ENCODE assay signal across 8 cellular contexts in genomic region chr6:31580807-31581437, GRCh38. TPM values are rescaled to one million over a fixed set of nuclear protein-coding genes. Genes with fewer than 3 reads are reported as not detected.
DNase-seq lines count a peak whose midpoint lies in the region; ATAC-seq, FAIRE-seq and TF ChIP-seq lines count a peak whose summit lies in the region.

No MANE protein-coding gene starts in this region.

- peak; percentile 85 for DNase-seq in EH (ENCODE audit: low read depth)
- peak; percentile 59 for DNase-seq in H54 (ENCODE audit: insufficient read length, low spot score)
- peak; percentile 93 for DNase-seq in NB4 (ENCODE audit: low read depth)
- peak; percentile 81 for DNase-seq in T follicular helper cell (ENCODE audit: low read depth)
- DNase-seq in amniotic stem cell (lab: John Stamatoyannopoulos, UW) = peak; percentile 43
- peak; percentile 89 to 97 (median 97) for DNase-seq in right cardiac atrium
- DNase-seq in putamen (ENCODE audit: low spot score) = peak; percentile 69
- peak; percentile 85 to 88 for DNase-seq in uterus

- intact Hi-C loops in right cardiac atrium (cut with DNase I) = loop anchor here in 2 of 4 donors (5.0 kb wide), 1 partner anchor 34 kb away; the partner anchor contains the start of genes ATP6V1G2 (in 2 of the 2) and NFKBIL1 (in 2 of the 2)
- intact Hi-C loops in uterus (cut with DNase I; ENCODE audit: low total_unique reads) = no loop called here

- no peaks in the 10 kb centered on the region for H3K36me3 ChIP-seq in uterus

- H3K4me1 ChIP-seq in right cardiac atrium (ENCODE audit: control insufficient read depth, insufficient read depth, low read length) (no peaks in the 10 kb centered on the region), uterus (peaks cover 0 to 5% of the 10 kb centered on the region in 2 donors)

- H3K27ac ChIP-seq in right cardiac atrium (ENCODE audit: low read length) (peak overlapping the region; percentile 77), uterus (peak overlapping the region; percentile 80 to 92)

- H3K9me3 ChIP-seq in right cardiac atrium (ENCODE audit: control insufficient read depth, low read length) = no peaks in the 10 kb centered on the region
- no peaks in the 10 kb centered on the region for H3K9me3 ChIP-seq in uterus

- no peaks in the 10 kb centered on the region for H3K27me3 ChIP-seq in right cardiac atrium (ENCODE audit: control insufficient read depth, insufficient read depth)
- H3K27me3 ChIP-seq in uterus = no peaks in the 10 kb centered on the region

- under 1% methylated on average over 63 of the region's 63 CpGs for WGBS in right cardiac atrium

- FAIRE-seq in H54 (lab: Jason Lieb, UNC) = no peak

- TF ChIP-seq POLR2A in H54 (IDR thresholded peaks at IDR 0.05; ENCODE audit: low read depth, low read length) (peak; percentile 44; the same call in 1 of the 2 replicates), NB4 (IDR thresholded peaks at IDR 0.05; ENCODE audit: extremely low read depth, insufficient read length) (peak; percentile 41), uterus (IDR thresholded peaks at IDR 0.05) (peak; percentile 40 to 52)

- TF ChIP-seq CTCF in NB4 (IDR thresholded peaks at IDR 0.05; ENCODE audit: low read depth, low read length) (peak; percentile 92), uterus (IDR thresholded peaks at IDR 0.05) (peak; percentile 91 to 98 (median 96))

- H3K4me3 ChIP-seq in NB4 (ENCODE audit: low read depth, low read length) (peak overlapping the region; percentile 92), right cardiac atrium (ENCODE audit: low read length) (peak overlapping the region; percentile 72), uterus (peak overlapping the region; percentile 57 to 78)

- peak; percentile 98 for ATAC-seq in right cardiac atrium

RNA-seq across cellular contexts. Expression of gene LTB, which starts 1.3 kb away (rescaled TPM):
- total RNA-seq in right cardiac atrium = 1 to 10 TPM in 1 of 4 donors, under 1 TPM in 2, not detected in 1; 0.59 to 1.5 (median 0.60) TPM
- 0.61 TPM for polyA plus RNA-seq in right cardiac atrium
- total RNA-seq in uterus = 1 to 10 TPM in 1 of 4 donors, not detected in 3; 1.5 TPM

RNA-seq across cellular contexts. Expression of gene LST1, which starts 5.2 kb away (rescaled TPM):
- total RNA-seq in right cardiac atrium (10 to 100 TPM; 10.2 to 16.6 (median 12.4) TPM), uterus (100 to 1,000 TPM in 1 of 4 donors, 1 to 10 TPM in 2, not detected in 1; 2.6 to 229 (median 3.2) TPM)
- 7.8 TPM for polyA plus RNA-seq in right cardiac atrium

RNA-seq across cellular contexts. Expression of gene TNF, which starts 5.6 kb away (rescaled TPM):
- total RNA-seq in right cardiac atrium = under 1 TPM; 0.42 to 0.71 (median 0.53) TPM
- polyA plus RNA-seq in right cardiac atrium = 0.23 TPM
- total RNA-seq in uterus = 1 to 10 TPM in 1 of 4 donors, not detected in 3; 1.3 TPM

RNA-seq across cellular contexts. Expression of gene LTA, which starts 8.8 kb away (rescaled TPM):
- total RNA-seq in right cardiac atrium (not detected), uterus (under 1 TPM in 1 of 4 donors, not detected in 3; 0.30 TPM)
- polyA plus RNA-seq in right cardiac atrium = 0.07 TPM

RNA-seq across cellular contexts. Expression of gene NCR3, which starts 11.9 kb away (rescaled TPM):
- total RNA-seq in right cardiac atrium (under 1 TPM in 2 of 4 donors, not detected in 2; 0.26 to 0.31 TPM), uterus (not detected)
- polyA plus RNA-seq in right cardiac atrium = 0.11 TPM

Comparison
In these comparisons a context has a peak if more than half of its experiments do, and no peak if none do; other contexts are left out.
1. Peak in every context shown above with its lines: DNase-seq, ATAC-seq, H3K4me3 ChIP-seq and H3K27ac ChIP-seq.
2. DNase-seq: peak in every context shown above with its lines; median percentile 97 in right cardiac atrium; 93 in NB4; 86 in uterus; 85 in EH; 81 in T follicular helper cell; 69 in putamen; 59 in H54; 43 in amniotic stem cell.